In genomic region chr6:75266716-75267291, GRCh38 we compare ENCODE assay signal across 8 cellular contexts. TPM values are rescaled to one million over a fixed set of nuclear protein-coding genes. Genes with fewer than 3 reads are reported as not detected.
DNase-seq lines count a peak whose midpoint lies in the region; ATAC-seq and TF ChIP-seq lines count a peak whose summit lies in the region.

No MANE protein-coding gene starts in this region.

- H3K9me3 ChIP-seq in SK-N-MC (ENCODE audit: low read depth, low read length) = no peaks in the 10 kb centered on the region

- no peaks in the 10 kb centered on the region for H3K36me3 ChIP-seq in SK-N-MC (ENCODE audit: insufficient read depth, low read length)

- H3K4me3 ChIP-seq in SK-N-MC = no peak overlapping the region

- H3K9me3 Mint-ChIP-seq in osteocyte (ENCODE audit: unreplicated experiment) = no peaks in the 10 kb centered on the region

- DNase-seq in NCI-H1092 treated with DMSO at 0.1 percent for 48 hours (lab: John Stamatoyannopoulos, UW) (peak; percentile 22), NCI-H1092 (lab: John Stamatoyannopoulos, UW) (no peak), HuH-7.5 (ENCODE audit: low spot score) (peak; percentile 11), SK-N-MC (ENCODE audit: low read depth, low spot score) (peak; percentile 40), fibroblast of gingiva (ENCODE audit: low read depth) (peak; percentile 52), osteocyte (ENCODE audit: extremely low spot score, unreplicated experiment) (no peak), T1000 (lab: John Stamatoyannopoulos, UW) (no peak)

- peak; percentile 83 for TF ChIP-seq CTCF in osteocyte (IDR thresholded peaks at IDR 0.05)

- no peaks in the 10 kb centered on the region for H3K27me3 Mint-ChIP-seq in osteocyte (ENCODE audit: unreplicated experiment)

- H3K9ac ChIP-seq in SK-N-MC (ENCODE audit: insufficient read length) = no peak overlapping the region

- H3K27ac Mint-ChIP-seq in osteocyte (ENCODE audit: unreplicated experiment) = no peak overlapping the region

- peak; percentile 74 for ATAC-seq in GM21526 (IDR thresholded peaks at IDR 0.05; ENCODE audit: low FRiP score, unreplicated experiment)

- H3K27ac ChIP-seq in SK-N-MC = no peak overlapping the region

- peaks cover 9% of the 10 kb centered on the region for H3K36me3 Mint-ChIP-seq in osteocyte (ENCODE audit: unreplicated experiment)

- H3K4me3 Mint-ChIP-seq in osteocyte (ENCODE audit: unreplicated experiment) = no peak overlapping the region

- H3K4me1 Mint-ChIP-seq in osteocyte (ENCODE audit: unreplicated experiment) = peaks cover 8% of the 10 kb centered on the region

RNA-seq across cellular contexts. Expression of gene TMEM30A, which starts 17.8 kb away (rescaled TPM):
- total RNA-seq in osteocyte = 112 and 127 TPM in 2 replicates

RNA-seq across cellular contexts. Expression of gene COX7A2, which starts 23.2 kb away (rescaled TPM):
- total RNA-seq in osteocyte = 253 and 267 TPM in 2 replicates

Comparison
In these comparisons a context has a peak if more than half of its experiments do, and no peak if none do; other contexts are left out.
1. DNase-seq: peak in NCI-H1092 treated with DMSO at 0.1 percent for 48 hours (single experiment), HuH-7.5 (single experiment), SK-N-MC (single experiment) and fibroblast of gingiva (single experiment); none in NCI-H1092 (single experiment), osteocyte (single experiment) and T1000 (single experiment).